In the genomic region with DNA sequence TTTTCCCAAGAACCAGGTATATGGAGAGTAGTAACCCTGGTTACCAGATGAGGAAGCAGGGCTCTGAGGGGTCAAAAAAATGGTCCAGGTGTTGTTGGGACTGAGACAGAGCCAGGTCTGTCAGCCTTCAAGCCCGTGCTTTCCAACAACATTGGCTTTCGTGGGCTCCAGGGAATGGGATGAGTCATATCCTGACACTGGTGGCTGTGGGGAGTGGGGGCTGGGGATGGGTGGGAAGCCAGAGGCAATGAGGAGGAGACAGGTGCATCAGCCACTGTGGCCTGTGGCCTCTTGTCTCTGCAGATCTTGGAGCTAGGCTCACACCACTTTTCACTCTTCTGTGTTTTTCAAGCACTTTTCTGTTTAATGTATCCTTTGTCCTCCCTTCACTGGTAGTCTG, we compare ENCODE assay signal across 1 cellular context.
TF ChIP-seq lines count a peak whose summit lies in the region.

No MANE protein-coding gene starts in this region.

TF ChIP-seq in IMR-90, 13 proteins besides CTCF, POLR2A, EP300 and RAD21:
- TF ChIP-seq FOS (IDR thresholded peaks at IDR 0.05; ENCODE audit: low read depth, low read length) (no peak), BHLHE40 (IDR thresholded peaks at IDR 0.05; ENCODE audit: low read depth, low read length) (peak; percentile 58; the same call in 1 of the 2 replicates), MXI1 (IDR thresholded peaks at IDR 0.05; ENCODE audit: borderline replicate concordance, low read depth, low read length) (no peak)
